ENCODE assay signal across 25 cellular contexts in the genomic region with DNA sequence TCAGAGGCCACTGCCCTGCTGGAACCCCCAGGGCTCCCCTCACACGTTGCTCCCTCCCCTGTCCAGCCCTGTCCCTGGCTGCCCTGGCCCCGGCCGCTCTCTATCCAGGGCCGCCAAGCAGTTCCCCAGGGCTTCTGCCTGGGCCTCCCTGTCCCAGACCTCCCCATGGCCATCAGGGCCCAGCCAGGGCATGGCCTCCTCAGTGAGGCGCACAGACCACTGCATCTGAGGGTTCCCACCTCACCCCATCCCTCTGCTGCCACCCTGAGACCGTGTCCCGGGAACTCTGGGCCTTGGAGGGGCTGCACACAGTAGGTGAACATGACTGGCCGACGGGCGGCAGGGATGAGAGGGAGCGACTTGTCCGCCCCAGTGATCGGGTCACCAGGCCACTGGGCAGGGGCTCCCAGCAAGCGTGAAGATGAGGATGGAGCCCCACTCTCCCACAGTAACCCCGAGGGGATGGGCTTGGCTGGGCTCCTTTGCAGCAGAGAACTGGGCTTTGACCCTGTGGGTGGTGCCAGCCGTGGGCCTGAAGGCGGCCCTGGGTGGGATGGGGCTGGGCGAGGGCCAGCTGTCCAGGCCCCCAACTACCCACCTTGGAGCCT.
"Had no signal": no experiment of that assay in that cellular context is flagged by ENCODE, and none has a peak within 500 bp of the region (broad histone marks: within the 10 kb centered on the region; RNA-seq: fewer than 3 reads in every experiment).

No MANE protein-coding gene starts in this region.

- H3K9me3 Mint-ChIP-seq: activated B cell treated with CpG ODN at 0.5 μM for 24 hours; activated CD8-positive, alpha-beta T cell treated with anti-CD3 and anti-CD28 coated beads for 36 hours; activated T-cell treated with anti-CD3 and anti-CD28 coated beads, Interleukin-2, amount 50 U/mL, for 4 hours; activated T-helper 17 cell treated with anti-CD3 and anti-CD28 coated beads, Interleukin-2, amount 50 U/mL, for 72 hours; naive thymus-derived CD4-positive, alpha-beta T cell; T-helper 2 cell treated with Interferon-gamma antibody and Interleukin-4, amounts not matched to agents 5 μg/mL and 100 μg/mL, for 36 hours; type B pancreatic cell had no signal

- H3K36me3 Mint-ChIP-seq: naive thymus-derived CD4-positive, alpha-beta T cell had no signal

- H3K9me3 ChIP-seq: esophagus squamous epithelium, left lung, right atrium auricular region, testis had no signal

- H3K4me3 Mint-ChIP-seq: activated B cell treated with CpG ODN at 0.5 μM for 24 hours; activated CD8-positive, alpha-beta T cell treated with anti-CD3 and anti-CD28 coated beads for 36 hours; activated T-cell treated with anti-CD3 and anti-CD28 coated beads, Interleukin-2, amount 50 U/mL, for 4 hours; activated T-helper 17 cell treated with anti-CD3 and anti-CD28 coated beads, Interleukin-2, amount 50 U/mL, for 72 hours; naive thymus-derived CD4-positive, alpha-beta T cell; T-helper 2 cell treated with Interferon-gamma antibody and Interleukin-4, amounts not matched to agents 5 μg/mL and 100 μg/mL, for 36 hours; type B pancreatic cell had no signal

- H3K36me3 ChIP-seq: esophagus squamous epithelium, left lung, right atrium auricular region had no signal

- H3K4me3 ChIP-seq: esophagus squamous epithelium, left lung, right atrium auricular region, testis had no signal

- H3K4me1 ChIP-seq: testis had no signal

- ATAC-seq: activated CD8-positive, alpha-beta T cell treated with anti-CD3 and anti-CD28 coated beads for 36 hours; activated T-cell treated with anti-CD3 and anti-CD28 coated beads, Interleukin-2, amount 50 U/mL, for 4 hours; activated T-helper 17 cell treated with anti-CD3 and anti-CD28 coated beads, Interleukin-2, amount 50 U/mL, for 72 hours; stimulated activated naive CD8-positive, alpha-beta T cell treated with anti-CD3 and anti-CD28 coated beads, Interleukin-15, Interleukin-2, amounts not matched to agents 100 U/mL and 50 U/mL, for 24 hours had no signal

- DNase-seq: activated B cell treated with CpG ODN at 0.5 μM for 24 hours; activated CD4-positive, alpha-beta T cell treated with anti-CD3 and anti-CD28 coated beads, Interleukin-2, amount 50 U/mL, for 1 hour; activated CD8-positive, alpha-beta T cell treated with anti-CD3 and anti-CD28 coated beads for 36 hours; activated gamma-delta T cell treated with Interleukin-2 at 50 U/mL for 16 hours; activated naive CD4-positive, alpha-beta T cell treated with anti-CD3 and anti-CD28 coated beads, Interleukin-2, amount 50 U/mL, for 16 hours; activated T-cell treated with anti-CD3 and anti-CD28 coated beads, Interleukin-2, amount 50 U/mL, for 4 hours; amygdala; central memory CD4-positive, alpha-beta T cell; dermis blood vessel endothelial cell; effector CD4-positive, alpha-beta T cell; esophagus squamous epithelium; foreskin melanocyte; mammary epithelial cell; midbrain; naive thymus-derived CD4-positive, alpha-beta T cell; occipital lobe; stimulated activated naive CD8-positive, alpha-beta T cell treated with anti-CD3 and anti-CD28 coated beads, Interleukin-15, Interleukin-2, amounts not matched to agents 100 U/mL and 50 U/mL, for 24 hours; T-helper 1 cell; testis had no signal

- H3K27me3 Mint-ChIP-seq: activated B cell treated with CpG ODN at 0.5 μM for 24 hours; activated CD8-positive, alpha-beta T cell treated with anti-CD3 and anti-CD28 coated beads for 36 hours; activated T-helper 17 cell treated with anti-CD3 and anti-CD28 coated beads, Interleukin-2, amount 50 U/mL, for 72 hours; naive thymus-derived CD4-positive, alpha-beta T cell; type B pancreatic cell had no signal

- H3K27me3 ChIP-seq: esophagus squamous epithelium, left lung, right atrium auricular region, testis had no signal

- H3K27ac Mint-ChIP-seq: activated B cell treated with CpG ODN at 0.5 μM for 24 hours; activated CD8-positive, alpha-beta T cell treated with anti-CD3 and anti-CD28 coated beads for 36 hours; activated T-helper 17 cell treated with anti-CD3 and anti-CD28 coated beads, Interleukin-2, amount 50 U/mL, for 72 hours; naive thymus-derived CD4-positive, alpha-beta T cell; T-helper 2 cell treated with Interferon-gamma antibody and Interleukin-4, amounts not matched to agents 5 μg/mL and 100 μg/mL, for 36 hours; type B pancreatic cell had no signal

- H3K27ac ChIP-seq: epithelial cell of prostate, testis had no signal
